ENCODE assay signal across 8 cellular contexts in genomic region chr2:70190413-70191243, GRCh38. TPM values are rescaled to one million over a fixed set of nuclear protein-coding genes. Genes with fewer than 3 reads are reported as not detected.
A peak's percentile ranks its signal among the peaks of the same experiment; 100 is the strongest.
DNase-seq lines count a peak whose midpoint lies in the region; ATAC-seq and TF ChIP-seq lines count a peak whose summit lies in the region.

C2orf42 (minus strand) TSS chr2:70191019; CDS start chr2:70181985, 9,034 bp downstream.

- peaks cover 26% of the 10 kb centered on the region for H3K4me1 Mint-ChIP-seq in activated naive CD8-positive, alpha-beta T cell (ENCODE audit: low read depth)

- no peaks in the 10 kb centered on the region for H3K4me1 ChIP-seq in osteoblast (ENCODE audit: insufficient read depth, low read length)
- H3K4me1 ChIP-seq in thoracic aorta (ENCODE audit: control insufficient read depth in 1 of 2, low read depth in 2 of 2): peaks cover 0 to 5% of the 10 kb centered on the region in 2 donors

- H3K4me3 ChIP-seq in osteoblast (ENCODE audit: insufficient read depth, low read length) (peak within 1 kb of the TSS; percentile 92), thoracic aorta (peak within 1 kb of the TSS; percentile 83)

- TF ChIP-seq CTCF in osteoblast (IDR thresholded peaks at IDR 0.05; ENCODE audit: extremely low read depth, low read depth, low read length) (peak; percentile 9), thoracic aorta (IDR thresholded peaks at IDR 0.05) (no peak)

- ATAC-seq in HG02623 (IDR thresholded peaks at IDR 0.05; ENCODE audit: unreplicated experiment) (peak; percentile 78), thoracic aorta (ENCODE audit: insufficient number of reproducible peaks, low FRiP score, low read depth) (peak; percentile 95)

- no peaks in the 10 kb centered on the region for H3K36me3 ChIP-seq in osteoblast (ENCODE audit: insufficient read depth, low read length)
- H3K36me3 ChIP-seq in thoracic aorta: no peaks in the 10 kb centered on the region

- H3K4me3 Mint-ChIP-seq in activated naive CD8-positive, alpha-beta T cell: peak within 1 kb of the TSS; percentile 91

- H3K79me2 ChIP-seq in osteoblast (ENCODE audit: insufficient read depth, low read length): peaks cover 13% of the 10 kb centered on the region

- peak; percentile 98 for TF ChIP-seq POLR2A in GM10847 (IDR thresholded peaks at IDR 0.05; ENCODE audit: extremely low read depth, insufficient read length)

- H4K20me1 ChIP-seq in osteoblast (ENCODE audit: insufficient read depth, low read length): no peaks in the 10 kb centered on the region

- H3K27ac ChIP-seq in osteoblast (ENCODE audit: low read depth, low read length) (peak within 1 kb of the TSS; percentile 92), thoracic aorta (peak within 1 kb of the TSS; percentile 91 to 100)

- H2AFZ ChIP-seq in osteoblast (ENCODE audit: low read length): peak within 1 kb of the TSS; percentile 94

- peak within 1 kb of the TSS; percentile 79 for H3K4me2 ChIP-seq in osteoblast (ENCODE audit: insufficient read depth, low read length)

- H3K27me3 Mint-ChIP-seq in activated naive CD8-positive, alpha-beta T cell: no peaks in the 10 kb centered on the region

- peak; percentile 90 for DNase-seq in NCI-H1105 (lab: John Stamatoyannopoulos, UW)
- DNase-seq in SKM-1 treated with dmso at 0.1 percent for 144 hours (lab: John Stamatoyannopoulos, UW; ENCODE audit: unreplicated experiment): peak; percentile 93
- DNase-seq in glomerular visceral epithelial cell (ENCODE audit: extremely low spot score): peak; percentile 95
- DNase-seq in osteoblast (ENCODE audit: insufficient read length, low spot score, missing footprints): peak; percentile 98
- peak; percentile 88 for DNase-seq in thoracic aorta (ENCODE audit: low spot score)

- H3K9me3 ChIP-seq in osteoblast (ENCODE audit: low read depth, low read length) (no peaks in the 10 kb centered on the region), thoracic aorta (no peaks in the 10 kb centered on the region)

- no peaks in the 10 kb centered on the region for H3K36me3 Mint-ChIP-seq in activated naive CD8-positive, alpha-beta T cell

- H3K27ac Mint-ChIP-seq in activated naive CD8-positive, alpha-beta T cell: peak within 1 kb of the TSS; percentile 100

- no peaks in the 10 kb centered on the region for H3K9me3 Mint-ChIP-seq in activated naive CD8-positive, alpha-beta T cell (ENCODE audit: low read depth)

- no peaks in the 10 kb centered on the region for H3K27me3 ChIP-seq in osteoblast (ENCODE audit: insufficient read depth, low read length)
- no peaks in the 10 kb centered on the region for H3K27me3 ChIP-seq in thoracic aorta (replicated peaks; ENCODE audit: insufficient read depth)

RNA-seq across cellular contexts. Expression of gene C2orf42, which starts in this region (rescaled TPM):
- 24.5 and 25.0 TPM in 2 replicates for total RNA-seq in osteoblast
- total RNA-seq in thoracic aorta: 10 to 100 TPM; 13.7 to 25.5 TPM

Comparison
In these comparisons a context has a peak if more than half of its experiments do, and no peak if none do; other contexts are left out.
1. Peak in every context shown above with its lines: DNase-seq, ATAC-seq, H3K4me3 ChIP-seq and H3K27ac ChIP-seq.